ENCODE assay signal across 14 cellular contexts in genomic region chr6:148345176-148345575, GRCh38. TPM values are rescaled to one million over a fixed set of nuclear protein-coding genes. Genes with fewer than 3 reads are reported as not detected.
A peak's percentile ranks its signal among the peaks of the same experiment; 100 is the strongest.
DNase-seq lines count a peak whose midpoint lies in the region; ATAC-seq and TF ChIP-seq lines count a peak whose summit lies in the region.
"Had no signal": no experiment of that assay in that cellular context is flagged by ENCODE, and none has a peak within 500 bp of the region (broad histone marks: within the 10 kb centered on the region; RNA-seq: fewer than 3 reads in every experiment).

No MANE protein-coding gene starts in this region.

- DNase-seq in ascending aorta (ENCODE audit: low spot score in 2 of 2): no peak
- DNase-seq in sciatic nerve (ENCODE audit: low spot score): no peak
- no peak for DNase-seq in activated CD4-positive, alpha-beta T cell treated with anti-CD3 and anti-CD28 coated beads for 48 hours
- no peak for DNase-seq in brain microvascular endothelial cell
- DNase-seq in stimulated activated naive B cell treated with anti-CD40 and anti-IgM and Interleukin-4, amounts not matched to agents 10 μg/mL and 1 μg/mL and 100 μg/mL, for 72 hours: no peak
- no peak for DNase-seq in activated CD4-positive, alpha-beta T cell treated with anti-CD3 and anti-CD28 coated beads, Interleukin-2, amount 50 U/mL, for 1 hour
- DNase-seq: activated naive CD4-positive, alpha-beta T cell treated with anti-CD3 and anti-CD28 coated beads for 36 hours; BE2C; central memory CD4-positive, alpha-beta T cell; DND-41; MV-4-11; NCI-H526 had no signal

- H3K27ac Mint-ChIP-seq in stimulated activated naive B cell treated with anti-CD40 and anti-IgM and Interleukin-4, amounts not matched to agents 10 μg/mL and 1 μg/mL and 100 μg/mL, for 72 hours: no peak overlapping the region
- H3K27ac Mint-ChIP-seq: activated naive CD4-positive, alpha-beta T cell treated with anti-CD3 and anti-CD28 coated beads for 36 hours had no signal

- POLR2A ChIA-PET in HEK293 (lab: Yijun Ruan, JAX): interaction anchor here (0.5 kb wide), 1 partner anchor 18 kb away, joined by 3 read pairs; no protein-coding TSS in a partner anchor

- H3K9ac ChIP-seq in iPS-18a (ENCODE audit: low read length): no peak overlapping the region

- no peak overlapping the region for H3K4me3 ChIP-seq in HEK293 (ENCODE audit: low read depth, low read length)
- peak overlapping the region in 1 of 2 donors; percentile 96 for H3K4me3 ChIP-seq in ascending aorta
- peak overlapping the region; percentile 63 for H3K4me3 ChIP-seq in iPS-18a (ENCODE audit: low read length)
- no peak overlapping the region for H3K4me3 ChIP-seq in brain microvascular endothelial cell (ENCODE audit: low read depth, low read length)

- no peak overlapping the region for H3K4me3 Mint-ChIP-seq in stimulated activated naive B cell treated with anti-CD40 and anti-IgM and Interleukin-4, amounts not matched to agents 10 μg/mL and 1 μg/mL and 100 μg/mL, for 72 hours
- H3K4me3 Mint-ChIP-seq: activated naive CD4-positive, alpha-beta T cell treated with anti-CD3 and anti-CD28 coated beads for 36 hours had no signal

- H3K27ac ChIP-seq in HEK293 (ENCODE audit: extremely low read depth, low read depth, low read length) (no peak overlapping the region), ascending aorta (peak overlapping the region; percentile 66 to 91), iPS-18a (ENCODE audit: low read length) (no peak overlapping the region), brain microvascular endothelial cell (no peak overlapping the region)

- no peaks in the 10 kb centered on the region for H3K9me3 ChIP-seq in HEK293 (ENCODE audit: control insufficient read depth, insufficient read depth, low read depth, low read length)
- no peaks in the 10 kb centered on the region for H3K9me3 ChIP-seq in ascending aorta
- H3K9me3 ChIP-seq in iPS-18a (ENCODE audit: control insufficient read depth, low read depth, low read length): no peaks in the 10 kb centered on the region
- H3K9me3 ChIP-seq: BE2C had no signal

- intact Hi-C loops in ascending aorta (cut with DNase I) (loop anchor here (5.0 kb wide), 1 partner anchor 37 kb away; no protein-coding TSS in a partner anchor), sciatic nerve (cut with DNase I) (no loop called here)

- H3K36me3 ChIP-seq in HEK293 (ENCODE audit: control insufficient read depth in 2 of 2, insufficient read depth in 1 of 2, low read length in 2 of 2) (peaks cover 0 to 4% of the 10 kb centered on the region in 2 experiments; a peak in 2 of 3 replicates), ascending aorta (no peaks in the 10 kb centered on the region), iPS-18a (ENCODE audit: control insufficient read depth, low read depth, low read length) (peaks cover 1% of the 10 kb centered on the region), brain microvascular endothelial cell (replicated peaks) (no peaks in the 10 kb centered on the region)
- H3K36me3 ChIP-seq: BE2C had no signal

- CTCF ChIA-PET in HEK293 (lab: Yijun Ruan, JAX): no interaction called here

- H3K4me1 ChIP-seq in HEK293 (ENCODE audit: control insufficient read depth, insufficient read depth, low read length): peaks cover 22% of the 10 kb centered on the region
- peaks cover 0 to 33% of the 10 kb centered on the region in 2 donors for H3K4me1 ChIP-seq in ascending aorta
- H3K4me1 ChIP-seq in iPS-18a (ENCODE audit: control insufficient read depth, low read depth, low read length): peaks cover 56% of the 10 kb centered on the region
- H3K4me1 ChIP-seq: BE2C had no signal

- peak; percentile 21 for ATAC-seq in sciatic nerve
- ATAC-seq in stimulated activated naive B cell treated with anti-CD40 and anti-IgM and Interleukin-4, amounts not matched to agents 10 μg/mL and 1 μg/mL and 100 μg/mL, for 72 hours (replicated peaks): no peak

- no peak for TF ChIP-seq CTCF in HEK293 (tag by site-specific recombination; IDR thresholded peaks at IDR 0.05)
- TF ChIP-seq CTCF in ascending aorta (IDR thresholded peaks at IDR 0.05): no peak
- TF ChIP-seq CTCF in brain microvascular endothelial cell (IDR thresholded peaks at IDR 0.05; ENCODE audit: low read depth, low read length, missing control alignments): no peak

- peaks cover 48 to 58% of the 10 kb centered on the region in 2 donors for H3K27me3 Mint-ChIP-seq in stimulated activated naive B cell treated with anti-CD40 and anti-IgM and Interleukin-4, amounts not matched to agents 10 μg/mL and 1 μg/mL and 100 μg/mL, for 72 hours

- H3K9me3 Mint-ChIP-seq in stimulated activated naive B cell treated with anti-CD40 and anti-IgM and Interleukin-4, amounts not matched to agents 10 μg/mL and 1 μg/mL and 100 μg/mL, for 72 hours: peaks cover 0 to 2% of the 10 kb centered on the region in 2 donors
- H3K9me3 Mint-ChIP-seq: activated naive CD4-positive, alpha-beta T cell treated with anti-CD3 and anti-CD28 coated beads for 36 hours had no signal

- peaks cover 6 to 8% of the 10 kb centered on the region in 2 donors for H3K4me1 Mint-ChIP-seq in stimulated activated naive B cell treated with anti-CD40 and anti-IgM and Interleukin-4, amounts not matched to agents 10 μg/mL and 1 μg/mL and 100 μg/mL, for 72 hours

- no peaks in the 10 kb centered on the region for H3K36me3 Mint-ChIP-seq in stimulated activated naive B cell treated with anti-CD40 and anti-IgM and Interleukin-4, amounts not matched to agents 10 μg/mL and 1 μg/mL and 100 μg/mL, for 72 hours

- H3K27me3 ChIP-seq in ascending aorta (no peaks in the 10 kb centered on the region), iPS-18a (ENCODE audit: control insufficient read depth, insufficient read depth, low read length) (no peaks in the 10 kb centered on the region), brain microvascular endothelial cell (replicated peaks) (no peaks in the 10 kb centered on the region)

- in situ Hi-C loops in brain microvascular endothelial cell (cut with HindIII; ENCODE audit: low pct_ligation_motif_present, low sequenced_read_pairs): no loop called here

TF ChIP-seq in HEK293, 187 proteins besides CTCF, POLR2A, EP300 and RAD21:
- TF ChIP-seq IKZF3 (tag by site-specific recombination; IDR thresholded peaks at IDR 0.05) (0 out of 2 replicates have a peak, but pooled peaks have one; percentile 9), BCL6B (tag by site-specific recombination; IDR thresholded peaks at IDR 0.05) (no peak)
TF ChIP-seq in HEK293: peak in this region for 1.

RNA-seq across cellular contexts. Expression of gene SASH1, which starts 2.5 kb away (rescaled TPM):
- 70.2 TPM for total RNA-seq in ascending aorta
- total RNA-seq in sciatic nerve: 118 TPM
- total RNA-seq: activated naive CD4-positive, alpha-beta T cell treated with anti-CD3 and anti-CD28 coated beads for 36 hours had no signal

Comparison
In these comparisons a context has a peak if more than half of its experiments do, and no peak if none do; other contexts are left out.
1. H3K27ac ChIP-seq: peak in ascending aorta (2 of 2); none in HEK293 (single experiment), iPS-18a (single experiment) and brain microvascular endothelial cell (single experiment).